In the genomic region with DNA sequence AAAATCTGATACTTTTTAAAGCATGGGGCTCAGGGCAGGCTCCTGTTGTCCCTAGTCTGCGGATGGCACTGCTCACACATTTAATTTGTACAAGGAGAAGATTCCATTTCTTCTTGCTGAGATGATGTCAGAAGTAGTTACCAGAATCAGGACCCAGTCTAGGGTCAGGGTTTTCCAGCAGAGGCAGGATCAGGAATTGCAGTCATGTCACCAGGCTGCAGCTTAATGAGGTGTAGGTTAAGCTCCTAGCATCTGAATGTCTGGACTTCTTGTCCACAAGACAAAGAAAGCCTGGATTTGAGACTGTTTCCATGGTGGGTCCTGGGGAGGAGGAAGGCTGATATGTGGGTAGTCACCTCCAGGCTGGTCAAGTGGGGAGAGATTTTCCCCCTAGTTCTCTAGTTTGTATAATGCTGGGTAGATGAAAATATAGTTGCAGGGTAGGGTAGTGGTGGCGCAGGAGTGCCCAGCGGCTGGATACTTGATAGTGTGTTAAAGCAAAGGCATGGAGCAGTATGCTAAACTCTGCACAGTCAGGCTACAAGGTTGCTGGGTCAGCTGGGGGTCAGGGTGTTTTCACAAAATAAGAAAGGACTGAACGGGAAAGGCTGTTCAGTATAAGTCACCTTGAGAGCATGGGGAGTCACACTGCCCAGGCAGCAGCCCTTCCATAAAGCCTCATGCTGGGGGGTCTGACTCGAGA, we compare ENCODE assay signal across 1 cellular context.
TF ChIP-seq lines count a peak whose summit lies in the region.

No MANE protein-coding gene starts in this region.

TF ChIP-seq in H1, 55 proteins besides CTCF, POLR2A, EP300 and RAD21:
- TF ChIP-seq FOSL1 (IDR thresholded peaks at IDR 0.05; ENCODE audit: insufficient read depth, low read depth, low read length): no peak
- TF ChIP-seq, protein P1, sequence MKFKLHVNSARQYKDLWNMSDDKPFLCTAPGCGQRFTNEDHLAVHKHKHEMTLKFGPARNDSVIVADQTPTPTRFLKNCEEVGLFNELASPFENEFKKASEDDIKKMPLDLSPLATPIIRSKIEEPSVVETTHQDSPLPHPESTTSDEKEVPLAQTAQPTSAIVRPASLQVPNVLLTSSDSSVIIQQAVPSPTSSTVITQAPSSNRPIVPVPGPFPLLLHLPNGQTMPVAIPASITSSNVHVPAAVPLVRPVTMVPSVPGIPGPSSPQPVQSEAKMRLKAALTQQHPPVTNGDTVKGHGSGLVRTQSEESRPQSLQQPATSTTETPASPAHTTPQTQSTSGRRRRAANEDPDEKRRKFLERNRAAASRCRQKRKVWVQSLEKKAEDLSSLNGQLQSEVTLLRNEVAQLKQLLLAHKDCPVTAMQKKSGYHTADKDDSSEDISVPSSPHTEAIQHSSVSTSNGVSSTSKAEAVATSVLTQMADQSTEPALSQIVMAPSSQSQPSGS (IDR thresholded peaks at IDR 0.05; ENCODE audit: low read length): no peak
- TF ChIP-seq TEAD4 (IDR thresholded peaks at IDR 0.05; ENCODE audit: low read depth, low read length): no peak
- TF ChIP-seq JUND (IDR thresholded peaks at IDR 0.05; ENCODE audit: low read length): no peak
- no peak for TF ChIP-seq BACH1 (IDR thresholded peaks at IDR 0.05; ENCODE audit: low read length)
- no peak for TF ChIP-seq TBP (IDR thresholded peaks at IDR 0.05; ENCODE audit: low read depth, low read length)
- TF ChIP-seq HDAC6 (IDR thresholded peaks at IDR 0.05; ENCODE audit: low read depth, low read length): no peak
- TF ChIP-seq, protein P2, sequence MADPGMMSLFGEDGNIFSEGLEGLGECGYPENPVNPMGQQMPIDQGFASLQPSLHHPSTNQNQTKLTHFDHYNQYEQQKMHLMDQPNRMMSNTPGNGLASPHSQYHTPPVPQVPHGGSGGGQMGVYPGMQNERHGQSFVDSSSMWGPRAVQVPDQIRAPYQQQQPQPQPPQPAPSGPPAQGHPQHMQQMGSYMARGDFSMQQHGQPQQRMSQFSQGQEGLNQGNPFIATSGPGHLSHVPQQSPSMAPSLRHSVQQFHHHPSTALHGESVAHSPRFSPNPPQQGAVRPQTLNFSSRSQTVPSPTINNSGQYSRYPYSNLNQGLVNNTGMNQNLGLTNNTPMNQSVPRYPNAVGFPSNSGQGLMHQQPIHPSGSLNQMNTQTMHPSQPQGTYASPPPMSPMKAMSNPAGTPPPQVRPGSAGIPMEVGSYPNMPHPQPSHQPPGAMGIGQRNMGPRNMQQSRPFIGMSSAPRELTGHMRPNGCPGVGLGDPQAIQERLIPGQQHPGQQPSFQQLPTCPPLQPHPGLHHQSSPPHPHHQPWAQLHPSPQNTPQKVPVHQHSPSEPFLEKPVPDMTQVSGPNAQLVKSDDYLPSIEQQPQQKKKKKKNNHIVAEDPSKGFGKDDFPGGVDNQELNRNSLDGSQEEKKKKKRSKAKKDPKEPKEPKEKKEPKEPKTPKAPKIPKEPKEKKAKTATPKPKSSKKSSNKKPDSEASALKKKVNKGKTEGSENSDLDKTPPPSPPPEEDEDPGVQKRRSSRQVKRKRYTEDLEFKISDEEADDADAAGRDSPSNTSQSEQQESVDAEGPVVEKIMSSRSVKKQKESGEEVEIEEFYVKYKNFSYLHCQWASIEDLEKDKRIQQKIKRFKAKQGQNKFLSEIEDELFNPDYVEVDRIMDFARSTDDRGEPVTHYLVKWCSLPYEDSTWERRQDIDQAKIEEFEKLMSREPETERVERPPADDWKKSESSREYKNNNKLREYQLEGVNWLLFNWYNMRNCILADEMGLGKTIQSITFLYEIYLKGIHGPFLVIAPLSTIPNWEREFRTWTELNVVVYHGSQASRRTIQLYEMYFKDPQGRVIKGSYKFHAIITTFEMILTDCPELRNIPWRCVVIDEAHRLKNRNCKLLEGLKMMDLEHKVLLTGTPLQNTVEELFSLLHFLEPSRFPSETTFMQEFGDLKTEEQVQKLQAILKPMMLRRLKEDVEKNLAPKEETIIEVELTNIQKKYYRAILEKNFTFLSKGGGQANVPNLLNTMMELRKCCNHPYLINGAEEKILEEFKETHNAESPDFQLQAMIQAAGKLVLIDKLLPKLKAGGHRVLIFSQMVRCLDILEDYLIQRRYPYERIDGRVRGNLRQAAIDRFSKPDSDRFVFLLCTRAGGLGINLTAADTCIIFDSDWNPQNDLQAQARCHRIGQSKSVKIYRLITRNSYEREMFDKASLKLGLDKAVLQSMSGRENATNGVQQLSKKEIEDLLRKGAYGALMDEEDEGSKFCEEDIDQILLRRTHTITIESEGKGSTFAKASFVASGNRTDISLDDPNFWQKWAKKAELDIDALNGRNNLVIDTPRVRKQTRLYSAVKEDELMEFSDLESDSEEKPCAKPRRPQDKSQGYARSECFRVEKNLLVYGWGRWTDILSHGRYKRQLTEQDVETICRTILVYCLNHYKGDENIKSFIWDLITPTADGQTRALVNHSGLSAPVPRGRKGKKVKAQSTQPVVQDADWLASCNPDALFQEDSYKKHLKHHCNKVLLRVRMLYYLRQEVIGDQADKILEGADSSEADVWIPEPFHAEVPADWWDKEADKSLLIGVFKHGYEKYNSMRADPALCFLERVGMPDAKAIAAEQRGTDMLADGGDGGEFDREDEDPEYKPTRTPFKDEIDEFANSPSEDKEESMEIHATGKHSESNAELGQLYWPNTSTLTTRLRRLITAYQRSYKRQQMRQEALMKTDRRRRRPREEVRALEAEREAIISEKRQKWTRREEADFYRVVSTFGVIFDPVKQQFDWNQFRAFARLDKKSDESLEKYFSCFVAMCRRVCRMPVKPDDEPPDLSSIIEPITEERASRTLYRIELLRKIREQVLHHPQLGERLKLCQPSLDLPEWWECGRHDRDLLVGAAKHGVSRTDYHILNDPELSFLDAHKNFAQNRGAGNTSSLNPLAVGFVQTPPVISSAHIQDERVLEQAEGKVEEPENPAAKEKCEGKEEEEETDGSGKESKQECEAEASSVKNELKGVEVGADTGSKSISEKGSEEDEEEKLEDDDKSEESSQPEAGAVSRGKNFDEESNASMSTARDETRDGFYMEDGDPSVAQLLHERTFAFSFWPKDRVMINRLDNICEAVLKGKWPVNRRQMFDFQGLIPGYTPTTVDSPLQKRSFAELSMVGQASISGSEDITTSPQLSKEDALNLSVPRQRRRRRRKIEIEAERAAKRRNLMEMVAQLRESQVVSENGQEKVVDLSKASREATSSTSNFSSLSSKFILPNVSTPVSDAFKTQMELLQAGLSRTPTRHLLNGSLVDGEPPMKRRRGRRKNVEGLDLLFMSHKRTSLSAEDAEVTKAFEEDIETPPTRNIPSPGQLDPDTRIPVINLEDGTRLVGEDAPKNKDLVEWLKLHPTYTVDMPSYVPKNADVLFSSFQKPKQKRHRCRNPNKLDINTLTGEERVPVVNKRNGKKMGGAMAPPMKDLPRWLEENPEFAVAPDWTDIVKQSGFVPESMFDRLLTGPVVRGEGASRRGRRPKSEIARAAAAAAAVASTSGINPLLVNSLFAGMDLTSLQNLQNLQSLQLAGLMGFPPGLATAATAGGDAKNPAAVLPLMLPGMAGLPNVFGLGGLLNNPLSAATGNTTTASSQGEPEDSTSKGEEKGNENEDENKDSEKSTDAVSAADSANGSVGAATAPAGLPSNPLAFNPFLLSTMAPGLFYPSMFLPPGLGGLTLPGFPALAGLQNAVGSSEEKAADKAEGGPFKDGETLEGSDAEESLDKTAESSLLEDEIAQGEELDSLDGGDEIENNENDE (IDR thresholded peaks at IDR 0.05; ENCODE audit: insufficient replicate concordance, low read length): no peak
